In genomic region chr5:142450419-142450818, GRCh38 we compare ENCODE assay signal across 33 cellular contexts.
"Had no signal": no experiment of that assay in that cellular context is flagged by ENCODE, and none has a peak within 500 bp of the region (broad histone marks: within the 10 kb centered on the region; RNA-seq: fewer than 3 reads in every experiment).

No MANE protein-coding gene starts in this region.

- H3K4me1 Mint-ChIP-seq: stimulated activated memory B cell treated with anti-CD40 and anti-IgM and Interleukin-4, amounts not matched to agents 10 μg/mL and 1 μg/mL and 100 μg/mL, for 72 hours had no signal

- H3K27me3 Mint-ChIP-seq: type B pancreatic cell had no signal

- H3K27me3 ChIP-seq: neutrophil, ovary, spleen, suprapubic skin, testis, tibial artery, transverse colon, upper lobe of right lung, uterus had no signal

- H3K27ac Mint-ChIP-seq: naive thymus-derived CD8-positive, alpha-beta T cell; natural killer cell treated with Interleukin-12 subunit alpha and Interleukin-12 subunit beta and Interleukin-15 and Interleukin-18, amount 100 ng/mL, for 72 hours; nephron progenitor cell; progenitor cell of endocrine pancreas; stimulated activated memory B cell treated with anti-CD40 and anti-IgM and Interleukin-4, amounts not matched to agents 10 μg/mL and 1 μg/mL and 100 μg/mL, for 72 hours; type B pancreatic cell had no signal

- H3K4me3 Mint-ChIP-seq: naive thymus-derived CD8-positive, alpha-beta T cell; natural killer cell treated with Interleukin-12 subunit alpha and Interleukin-12 subunit beta and Interleukin-15 and Interleukin-18, amount 100 ng/mL, for 72 hours; nephron progenitor cell; neural crest cell; stimulated activated memory B cell treated with anti-CD40 and anti-IgM and Interleukin-4, amounts not matched to agents 10 μg/mL and 1 μg/mL and 100 μg/mL, for 72 hours; stimulated activated naive CD8-positive, alpha-beta T cell treated with anti-CD3 and anti-CD28 coated beads, Interleukin-15, amount 100 ng/mL, for 72 hours; type B pancreatic cell had no signal

- H3K9me3 Mint-ChIP-seq: type B pancreatic cell had no signal

- H2AFZ ChIP-seq: parathyroid adenoma had no signal

- H3K4me3 ChIP-seq: ovary, psoas muscle, skin epidermis, smooth muscle cell, spleen, suprapubic skin, testis, tibial artery, transverse colon, upper lobe of right lung, uterus had no signal

- H3K27ac ChIP-seq: neutrophil, ovary, parathyroid adenoma, psoas muscle, skin epidermis, spleen, suprapubic skin, testis, tibial artery, transverse colon, upper lobe of right lung, uterus had no signal

- H3K79me2 ChIP-seq: parathyroid adenoma had no signal

- H3K4me1 ChIP-seq: parathyroid adenoma, psoas muscle, suprapubic skin, tibial artery, transverse colon, uterus had no signal

- DNase-seq: naive thymus-derived CD8-positive, alpha-beta T cell; nephron progenitor cell; nucleus accumbens; ovary; posterior cingulate gyrus; psoas muscle; right cardiac atrium; spleen; stimulated activated CD4-positive, alpha-beta T cell treated with anti-CD3 and anti-CD28 coated beads, Interleukin-12 subunit alpha, Interleukin-12 subunit beta, amount 100 ng/mL, for 4 hours; stimulated activated CD4-positive, alpha-beta T cell treated with anti-CD3 and anti-CD28 coated beads, Interleukin-1b, Interleukin-23, amount 100 ng/mL, for 48 hours; stimulated activated CD4-positive, alpha-beta T cell treated with anti-CD3 and anti-CD28 coated beads, Interleukin-4, amount 100 ng/mL, for 1 hour; stimulated activated CD4-positive, alpha-beta T cell treated with anti-CD3 and anti-CD28 coated beads, Interleukin-4, amount 100 ng/mL, for 4 hours; stimulated activated CD8-positive, alpha-beta memory T cell treated with anti-CD3 and anti-CD28 coated beads, Interleukin-4, amount 100 ng/mL, for 48 hours; stimulated activated naive CD4-positive, alpha-beta T cell; stimulated activated naive CD8-positive, alpha-beta T cell treated with anti-CD3 and anti-CD28 coated beads, Interleukin-15, amount 100 ng/mL, for 72 hours; stimulated activated naive CD8-positive, alpha-beta T cell treated with anti-CD3 and anti-CD28 coated beads, Interleukin-15, Interleukin-2, amounts not matched to agents 100 U/mL and 50 U/mL, for 24 hours; substantia nigra; testis; tibial artery; transverse colon; upper lobe of right lung; uterus had no signal

- H3K36me3 ChIP-seq: neutrophil, ovary, spleen, suprapubic skin, tibial artery, transverse colon, upper lobe of right lung, uterus had no signal

- H3K36me3 Mint-ChIP-seq: stimulated activated memory B cell treated with anti-CD40 and anti-IgM and Interleukin-4, amounts not matched to agents 10 μg/mL and 1 μg/mL and 100 μg/mL, for 72 hours; type B pancreatic cell had no signal

- H3K9me3 ChIP-seq: neutrophil, ovary, suprapubic skin, testis, uterus had no signal

- ATAC-seq: naive thymus-derived CD8-positive, alpha-beta T cell; natural killer cell treated with Interleukin-12 subunit alpha and Interleukin-12 subunit beta and Interleukin-15 and Interleukin-18, amount 100 ng/mL, for 72 hours; psoas muscle; right cardiac atrium; sciatic nerve; stimulated activated memory B cell treated with anti-CD40 and anti-IgM and Interleukin-4, amounts not matched to agents 10 μg/mL and 1 μg/mL and 100 μg/mL, for 72 hours; stimulated activated naive CD8-positive, alpha-beta T cell treated with anti-CD3 and anti-CD28 coated beads, Interleukin-15, amount 100 ng/mL, for 72 hours; stimulated activated naive CD8-positive, alpha-beta T cell treated with anti-CD3 and anti-CD28 coated beads, Interleukin-15, Interleukin-2, amounts not matched to agents 100 U/mL and 50 U/mL, for 24 hours; upper lobe of right lung had no signal

- H3K4me2 ChIP-seq: smooth muscle cell had no signal
